ENCODE assay signal across 12 cellular contexts in genomic region chr1:86866665-86867064, GRCh38. TPM values are rescaled to one million over a fixed set of nuclear protein-coding genes. Genes with fewer than 3 reads are reported as not detected.
DNase-seq lines count a peak whose midpoint lies in the region; ATAC-seq and TF ChIP-seq lines count a peak whose summit lies in the region.
"Had no signal": no experiment of that assay in that cellular context is flagged by ENCODE, and none has a peak within 500 bp of the region (broad histone marks: within the 10 kb centered on the region; RNA-seq: fewer than 3 reads in every experiment).

No MANE protein-coding gene starts in this region.

- H3K4me1 Mint-ChIP-seq in chondrocyte (ENCODE audit: low read depth): peaks cover 13% of the 10 kb centered on the region
- H3K4me1 Mint-ChIP-seq: endodermal cell had no signal

- ATAC-seq in HG03378 (IDR thresholded peaks at IDR 0.05; ENCODE audit: unreplicated experiment) (peak; percentile 25), gastroesophageal sphincter (no peak)

- no peak for TF ChIP-seq POLR2A in gastroesophageal sphincter (IDR thresholded peaks at IDR 0.05)

- H3K4me1 ChIP-seq in gastroesophageal sphincter: peaks cover 0 to 9% (median 0%) of the 10 kb centered on the region in 3 donors
- H3K4me1 ChIP-seq: SJSA1 had no signal

- no peak overlapping the region for H3K27ac ChIP-seq in gastroesophageal sphincter
- H3K27ac ChIP-seq: SJSA1 had no signal

- H3K36me3 ChIP-seq in gastroesophageal sphincter: peaks cover 0 to 10% of the 10 kb centered on the region in 2 donors
- H3K36me3 ChIP-seq: SJSA1 had no signal

- H3K4me3 ChIP-seq in gastroesophageal sphincter: no peak overlapping the region
- H3K4me3 ChIP-seq: SJSA1 had no signal

- peak overlapping the region; percentile 36 for H3K27ac Mint-ChIP-seq in chondrocyte (ENCODE audit: unreplicated experiment)

- TF ChIP-seq CTCF in chondrocyte (IDR thresholded peaks at IDR 0.05): no peak
- no peak for TF ChIP-seq CTCF in gastroesophageal sphincter (IDR thresholded peaks at IDR 0.05)

- no peaks in the 10 kb centered on the region for H3K9me3 ChIP-seq in gastroesophageal sphincter
- H3K9me3 ChIP-seq: SJSA1 had no signal

- no peak overlapping the region for H3K4me3 Mint-ChIP-seq in chondrocyte (ENCODE audit: unreplicated experiment)
- H3K4me3 Mint-ChIP-seq: endodermal cell had no signal

- TF ChIP-seq EP300 in gastroesophageal sphincter (IDR thresholded peaks at IDR 0.05): no peak

- peaks cover 2% of the 10 kb centered on the region for H3K36me3 Mint-ChIP-seq in chondrocyte (ENCODE audit: low read depth)

- H3K9me3 Mint-ChIP-seq in chondrocyte (ENCODE audit: low read depth): no peaks in the 10 kb centered on the region
- H3K9me3 Mint-ChIP-seq: endodermal cell had no signal

- no peaks in the 10 kb centered on the region for H3K27me3 Mint-ChIP-seq in chondrocyte (ENCODE audit: low read depth)

- H3K27me3 ChIP-seq in gastroesophageal sphincter: no peaks in the 10 kb centered on the region
- H3K27me3 ChIP-seq: SJSA1 had no signal

- DNase-seq in GM04504 (ENCODE audit: low read depth) (peak; percentile 18), chondrocyte (ENCODE audit: low spot score) (no peak), non-pigmented ciliary epithelial cell (ENCODE audit: low read depth) (peak; percentile 41)
- no peak for DNase-seq in activated CD4-positive, alpha-beta T cell treated with anti-CD3 and anti-CD28 coated beads for 4 hours
- no peak for DNase-seq in activated T-cell treated with anti-CD3 and anti-CD28 coated beads, Interleukin-2, amount 50 U/mL, for 1 hour
- DNase-seq: endodermal cell, hippocampal formation, KG1, NCI-H2107 had no signal

RNA-seq across cellular contexts. Expression of gene SELENOF, which starts 47.3 kb away (rescaled TPM):
- total RNA-seq in chondrocyte (183 to 216 TPM (median 184 TPM) in 3 replicates), gastroesophageal sphincter (100 to 1,000 TPM in 2 of 4 donors, 10 to 100 TPM in 2; 71.0 to 123 (median 102) TPM)

RNA-seq across cellular contexts. Expression of gene HS2ST1, which starts 47.8 kb away (rescaled TPM):
- total RNA-seq in chondrocyte: 26.7 to 38.3 TPM (median 28.1 TPM) in 3 replicates
- 10 to 100 TPM; 10.3 to 17.0 (median 11.7) TPM for total RNA-seq in gastroesophageal sphincter

Comparison
In these comparisons a context has a peak if more than half of its experiments do, and no peak if none do; other contexts are left out.
1. DNase-seq: peak in GM04504 (single experiment) and non-pigmented ciliary epithelial cell (single experiment); none in chondrocyte (single experiment), activated CD4-positive, alpha-beta T cell treated with anti-CD3 and anti-CD28 coated beads for 4 hours (0 of 2) and activated T-cell treated with anti-CD3 and anti-CD28 coated beads, Interleukin-2, amount 50 U/mL, for 1 hour (single experiment).